30 cellular contexts compared by ENCODE assay signal in the genomic region with DNA sequence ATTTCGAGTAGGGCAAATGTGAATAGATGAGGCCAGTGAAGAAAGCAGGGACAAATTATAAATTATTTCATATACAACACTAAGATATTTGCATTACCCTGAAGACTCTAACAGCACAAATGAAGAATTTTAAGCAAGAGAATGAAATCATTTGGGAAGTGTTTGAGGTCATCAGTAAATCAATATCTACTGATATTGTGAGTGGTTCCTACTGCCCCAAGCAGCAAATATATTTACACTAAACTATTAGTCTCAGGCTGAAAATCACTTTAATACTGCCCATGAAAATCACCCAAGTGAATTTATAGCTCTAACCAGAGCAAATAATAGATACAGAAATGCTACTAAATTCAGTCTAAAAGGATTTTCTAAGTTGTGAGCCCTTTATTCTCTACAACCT.
"Had no signal": no experiment of that assay in that cellular context is flagged by ENCODE, and none has a peak within 500 bp of the region (broad histone marks: within the 10 kb centered on the region; RNA-seq: fewer than 3 reads in every experiment).

No MANE protein-coding gene starts in this region.

- H3K27ac ChIP-seq: ascending aorta, cardiac muscle cell, VCaP had no signal

- DNase-seq: activated B cell treated with CpG ODN at 0.5 μM for 24 hours; activated CD4-positive, alpha-beta memory T cell treated with anti-CD3 and anti-CD28 coated beads for 36 hours; activated CD4-positive, alpha-beta T cell treated with anti-CD3 and anti-CD28 coated beads for 4 hours; activated CD4-positive, alpha-beta T cell treated with anti-CD3 and anti-CD28 coated beads, Interleukin-2, amount 10 ng/mL, durations not matched to agents 24 days and 14 days; activated CD4-positive, alpha-beta T cell treated with anti-CD3 and anti-CD28 coated beads, Interleukin-2, amount 50 U/mL, for 1 hour; activated CD4-positive, alpha-beta T cell treated with anti-CD3 and anti-CD28 coated beads, Interleukin-2, amount 50 U/mL, for 4 hours; activated CD4-positive, CD25-positive, alpha-beta regulatory T cell treated with anti-CD3 and anti-CD28 coated beads, Interleukin-2, amount 50 U/mL, for 72 hours; activated CD8-positive, alpha-beta memory T cell treated with anti-CD3 and anti-CD28 coated beads for 24 hours; activated CD8-positive, alpha-beta memory T cell treated with anti-CD3 and anti-CD28 coated beads, Interleukin-2, amount 10 ng/mL, durations not matched to agents 7 days and 5 days; activated CD8-positive, alpha-beta memory T cell treated with anti-CD3 and anti-CD28 coated beads, Interleukin-2, amount 50 U/mL, for 48 hours; activated CD8-positive, alpha-beta T cell treated with anti-CD3 and anti-CD28 coated beads, Interleukin-2, amount 10 ng/mL, durations not matched to agents 7 days and 5 days; activated effector memory CD4-positive, alpha-beta T cell treated with Interleukin-2 at 50 U/mL for 16 hours; activated gamma-delta T cell; activated naive CD4-positive, alpha-beta T cell treated with anti-CD3 and anti-CD28 coated beads, Interleukin-2, amount 10 ng/mL, durations not matched to agents 7 days and 5 days; activated naive CD4-positive, alpha-beta T cell treated with Interleukin-2 at 50 U/mL for 16 hours; activated naive CD8-positive, alpha-beta T cell treated with anti-CD3 and anti-CD28 coated beads, Interleukin-2, amount 10 ng/mL, durations not matched to agents 7 days and 5 days; activated naive CD8-positive, alpha-beta T cell treated with anti-CD3 and anti-CD28 coated beads, Interleukin-2, amount 50 U/mL, for 24 hours; activated T-cell treated with anti-CD3 and anti-CD28 coated beads, Interleukin-2, amount 50 U/mL, for 24 hours; activated T-cell treated with anti-CD3 and anti-CD28 coated beads, Interleukin-2, amount 50 U/mL, for 48 hours; amygdala; anterior cingulate cortex; caudate nucleus; cerebellar nuclear complex; T-helper 1 cell; T-helper 2 cell; T-helper 9 cell had no signal

- H3K4me3 ChIP-seq: ascending aorta, cardiac muscle cell had no signal

- FAIRE-seq: bronchial epithelial cell had no signal

- H3K27me3 ChIP-seq: ascending aorta, cardiac muscle cell had no signal

- H3K9me3 ChIP-seq: ascending aorta had no signal

- H3K36me3 ChIP-seq: ascending aorta, cardiac muscle cell had no signal

- H3K4me1 ChIP-seq: ascending aorta had no signal

- ATAC-seq: activated CD8-positive, alpha-beta memory T cell treated with anti-CD3 and anti-CD28 coated beads, Interleukin-2, amount 10 ng/mL, durations not matched to agents 7 days and 5 days; activated CD8-positive, alpha-beta T cell treated with anti-CD3 and anti-CD28 coated beads, Interleukin-2, amount 10 ng/mL, durations not matched to agents 7 days and 5 days; activated naive CD8-positive, alpha-beta T cell treated with anti-CD3 and anti-CD28 coated beads, Interleukin-2, amount 50 U/mL, for 24 hours had no signal
